ENCODE assay signal across 27 cellular contexts in the genomic region with DNA sequence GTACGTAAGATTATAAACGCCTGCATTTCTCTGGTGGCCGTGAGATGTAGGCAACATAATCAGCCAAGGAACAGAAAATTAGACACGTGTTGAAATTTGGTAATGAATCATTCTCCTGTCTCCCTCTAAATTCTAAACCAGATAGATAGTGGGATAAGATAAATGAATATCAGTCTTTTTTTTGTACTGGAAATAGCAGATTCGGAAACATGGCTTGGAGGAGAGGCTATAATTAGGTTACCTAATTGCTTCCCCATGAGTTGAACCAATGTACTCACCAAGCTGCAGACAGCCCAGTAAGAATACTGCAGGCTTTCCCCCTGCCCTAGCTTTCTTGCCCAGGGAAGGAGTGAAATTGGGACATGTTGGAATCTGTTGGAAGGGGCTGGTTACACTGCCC.
"Had no signal": no experiment of that assay in that cellular context is flagged by ENCODE, and none has a peak within 500 bp of the region (broad histone marks: within the 10 kb centered on the region; RNA-seq: fewer than 3 reads in every experiment).

No MANE protein-coding gene starts in this region.

- ATAC-seq: activated CD4-positive, alpha-beta T cell treated with anti-CD3 and anti-CD28 coated beads for 36 hours; activated T-helper 17 cell treated with anti-CD3 and anti-CD28 coated beads, Interleukin-2, amount 50 U/mL, for 72 hours; K562; T-cell had no signal

- H3K27me3 ChIP-seq: SJSA1 had no signal

- DNase-seq: activated CD4-positive, alpha-beta memory T cell treated with anti-CD3 and anti-CD28 coated beads, Interleukin-2, amount 10 ng/mL, durations not matched to agents 7 days and 5 days; activated CD4-positive, alpha-beta T cell treated with anti-CD3 and anti-CD28 coated beads for 36 hours; activated CD4-positive, alpha-beta T cell treated with anti-CD3 and anti-CD28 coated beads, Interleukin-2, amount 50 U/mL, for 1 hour; activated gamma-delta T cell treated with Interleukin-2 at 50 U/mL for 16 hours; activated naive CD4-positive, alpha-beta T cell treated with anti-CD3 and anti-CD28 coated beads, Interleukin-2, amount 10 ng/mL, durations not matched to agents 7 days and 5 days; activated naive CD8-positive, alpha-beta T cell treated with anti-CD3 and anti-CD28 coated beads for 36 hours; activated T-cell treated with anti-CD3 and anti-CD28 coated beads for 4 hours; activated T-cell treated with anti-CD3 and anti-CD28 coated beads, Interleukin-2, amount 50 U/mL, for 48 hours; central memory CD4-positive, alpha-beta T cell; Karpas-422; NCI-H1048; NCI-H146; NCI-H187 treated with DMSO at 0.1 percent for 48 hours; NCI-H2081 treated with DMSO at 0.1 percent for 48 hours; NCI-H2227 treated with DMSO at 0.1 percent for 48 hours; NCI-H446 treated with DMSO at 0.1 percent for 48 hours; NCI-H526; NCI-H774; Right ventricle myocardium superior; T-cell; T-helper 2 cell; T1000; WERI-Rb-1 had no signal

- H3K4me1 ChIP-seq: SJSA1 had no signal

- H3K4me3 ChIP-seq: K562, SJSA1 had no signal

- H3K27ac ChIP-seq: RWPE1, SJSA1, WERI-Rb-1 had no signal

- H3K36me3 ChIP-seq: SJSA1, WERI-Rb-1 had no signal
